Comparison of ENCODE assay signal across 12 cellular contexts in genomic region chr2:85216051-85216431, GRCh38.
DNase-seq lines count a peak whose midpoint lies in the region; ATAC-seq and TF ChIP-seq lines count a peak whose summit lies in the region.
"Had no signal": no experiment of that assay in that cellular context is flagged by ENCODE, and none has a peak within 500 bp of the region (broad histone marks: within the 10 kb centered on the region; RNA-seq: fewer than 3 reads in every experiment).

No MANE protein-coding gene starts in this region.

- H3K36me3 Mint-ChIP-seq in WTC11 = peaks cover 3% of the 10 kb centered on the region; the same call in 1 of the 2 replicates
- no peaks in the 10 kb centered on the region for H3K36me3 Mint-ChIP-seq in progenitor cell of endocrine pancreas (ENCODE audit: insufficient read depth)
- no peaks in the 10 kb centered on the region for H3K36me3 Mint-ChIP-seq in activated naive CD4-positive, alpha-beta T cell treated with anti-CD3 and anti-CD28 coated beads for 36 hours (ENCODE audit: low read depth)
- no peaks in the 10 kb centered on the region for H3K36me3 Mint-ChIP-seq in natural killer cell treated with Interleukin-12 subunit alpha and Interleukin-12 subunit beta and Interleukin-15 and Interleukin-18, amount 100 ng/mL, for 72 hours

- TF ChIP-seq CTCF in WTC11 (IDR thresholded peaks at IDR 0.05) (no peak), progenitor cell of endocrine pancreas (IDR thresholded peaks at IDR 0.05; ENCODE audit: unreplicated experiment) (no peak)

- peak overlapping the region; percentile 93 for H3K27ac Mint-ChIP-seq in WTC11
- H3K27ac Mint-ChIP-seq in progenitor cell of endocrine pancreas = peak overlapping the region; percentile 24
- no peak overlapping the region for H3K27ac Mint-ChIP-seq in activated naive CD4-positive, alpha-beta T cell treated with anti-CD3 and anti-CD28 coated beads for 36 hours
- H3K27ac Mint-ChIP-seq in natural killer cell treated with Interleukin-12 subunit alpha and Interleukin-12 subunit beta and Interleukin-15 and Interleukin-18, amount 100 ng/mL, for 72 hours = no peak overlapping the region

- H3K4me3 Mint-ChIP-seq in WTC11 = peak overlapping the region; percentile 48
- H3K4me3 Mint-ChIP-seq in progenitor cell of endocrine pancreas (ENCODE audit: low read depth) = no peak overlapping the region
- H3K4me3 Mint-ChIP-seq in activated naive CD4-positive, alpha-beta T cell treated with anti-CD3 and anti-CD28 coated beads for 36 hours = no peak overlapping the region
- H3K4me3 Mint-ChIP-seq in natural killer cell treated with Interleukin-12 subunit alpha and Interleukin-12 subunit beta and Interleukin-15 and Interleukin-18, amount 100 ng/mL, for 72 hours = no peak overlapping the region

- H3K27me3 Mint-ChIP-seq in WTC11 (ENCODE audit: low read depth) (no peaks in the 10 kb centered on the region), progenitor cell of endocrine pancreas (no peaks in the 10 kb centered on the region)
- peaks cover 16% of the 10 kb centered on the region for H3K27me3 Mint-ChIP-seq in activated naive CD4-positive, alpha-beta T cell treated with anti-CD3 and anti-CD28 coated beads for 36 hours (ENCODE audit: low read depth)
- peaks cover 13 to 43% of the 10 kb centered on the region in 2 donors for H3K27me3 Mint-ChIP-seq in natural killer cell treated with Interleukin-12 subunit alpha and Interleukin-12 subunit beta and Interleukin-15 and Interleukin-18, amount 100 ng/mL, for 72 hours

- ATAC-seq in WTC11 = peak; percentile 21
- ATAC-seq in GM18909 (IDR thresholded peaks at IDR 0.05; ENCODE audit: poor library complexity, unreplicated experiment) = no peak
- ATAC-seq in left colon = no peak
- no peak for ATAC-seq in natural killer cell treated with Interleukin-12 subunit alpha and Interleukin-12 subunit beta and Interleukin-15 and Interleukin-18, amount 100 ng/mL, for 72 hours

- CTCF ChIA-PET in WTC11 (lab: Charles Lee) = interaction anchor here (0.8 to 3.1 kb wide), 13 partner anchors 15 to 190 kb away, joined by 3 to 24 read pairs (median 5); partner anchors contain the start of gene TCF7L1
- CTCF ChIA-PET in activated naive CD4-positive, alpha-beta T cell treated with anti-CD3 and anti-CD28 coated beads for 36 hours (lab: Charles Lee) = no interaction called here

- POLR2A ChIA-PET in WTC11 (lab: Charles Lee) = interaction anchor here (0.6 to 1.1 kb wide), 3 partner anchors 24 to 82 kb away, joined by 3 to 7 read pairs (median 3); no protein-coding TSS in a partner anchor

- DNase-seq in DMS 273 treated with DMSO at 0.1 percent for 48 hours (lab: John Stamatoyannopoulos, UW) (peak; percentile 32), WTC11 (ENCODE audit: low spot score) (no peak), fibroblast of the conjunctiva (ENCODE audit: low read depth) (peak; percentile 8), progenitor cell of endocrine pancreas (ENCODE audit: low spot score, unreplicated experiment) (no peak), left colon (no peak)
- no peak for DNase-seq in activated naive CD4-positive, alpha-beta T cell treated with anti-CD3 and anti-CD28 coated beads for 36 hours
- no peak for DNase-seq in natural killer cell treated with Interleukin-12 subunit alpha and Interleukin-12 subunit beta and Interleukin-15 and Interleukin-18, amount 100 ng/mL, for 72 hours (ENCODE audit: low spot score)
- DNase-seq: activated CD4-positive, alpha-beta T cell treated with anti-CD3 and anti-CD28 coated beads for 4 hours; activated naive CD4-positive, alpha-beta T cell treated with Interleukin-2 at 50 U/mL for 16 hours; mucosa of descending colon; SHP77 had no signal

- peaks cover 75% of the 10 kb centered on the region for H3K4me1 Mint-ChIP-seq in WTC11
- H3K4me1 Mint-ChIP-seq in progenitor cell of endocrine pancreas (ENCODE audit: low read depth) = peaks cover 16% of the 10 kb centered on the region
- no peaks in the 10 kb centered on the region for H3K4me1 Mint-ChIP-seq in activated naive CD4-positive, alpha-beta T cell treated with anti-CD3 and anti-CD28 coated beads for 36 hours (ENCODE audit: low read depth)
- H3K4me1 Mint-ChIP-seq in natural killer cell treated with Interleukin-12 subunit alpha and Interleukin-12 subunit beta and Interleukin-15 and Interleukin-18, amount 100 ng/mL, for 72 hours (ENCODE audit: low read depth in 2 of 2) = peaks cover 6 to 7% of the 10 kb centered on the region in 2 donors

- H3K9me3 Mint-ChIP-seq in WTC11 = no peaks in the 10 kb centered on the region
- no peaks in the 10 kb centered on the region for H3K9me3 Mint-ChIP-seq in progenitor cell of endocrine pancreas (ENCODE audit: low read depth)
- H3K9me3 Mint-ChIP-seq in activated naive CD4-positive, alpha-beta T cell treated with anti-CD3 and anti-CD28 coated beads for 36 hours = no peaks in the 10 kb centered on the region
- no peaks in the 10 kb centered on the region for H3K9me3 Mint-ChIP-seq in natural killer cell treated with Interleukin-12 subunit alpha and Interleukin-12 subunit beta and Interleukin-15 and Interleukin-18, amount 100 ng/mL, for 72 hours

- intact Hi-C loops in activated naive CD4-positive, alpha-beta T cell treated with anti-CD3 and anti-CD28 coated beads for 36 hours (cut with micrococcal nuclease) = no loop called here
- intact Hi-C loops in left colon (cut with DNase I, micrococcal nuclease) = no loop called here

TF ChIP-seq in WTC11, 78 proteins besides CTCF, POLR2A, EP300 and RAD21:
- TF ChIP-seq ZNF512 (CRISPR knock-in tag; IDR thresholded peaks at IDR 0.05; ENCODE audit: borderline replicate concordance) (no peak), ZNF281 (CRISPR knock-in tag; IDR thresholded peaks at IDR 0.05) (peak; percentile 76)

Comparison
In these comparisons a context has a peak if more than half of its experiments do, and no peak if none do; other contexts are left out.
1. DNase-seq: peak in DMS 273 treated with DMSO at 0.1 percent for 48 hours (single experiment) and fibroblast of the conjunctiva (single experiment); none in WTC11 (single experiment), progenitor cell of endocrine pancreas (single experiment), activated naive CD4-positive, alpha-beta T cell treated with anti-CD3 and anti-CD28 coated beads for 36 hours (single experiment), left colon (0 of 2) and natural killer cell treated with Interleukin-12 subunit alpha and Interleukin-12 subunit beta and Interleukin-15 and Interleukin-18, amount 100 ng/mL, for 72 hours (single experiment).
2. H3K27ac Mint-ChIP-seq: peak in WTC11 (single experiment) and progenitor cell of endocrine pancreas (single experiment); none in activated naive CD4-positive, alpha-beta T cell treated with anti-CD3 and anti-CD28 coated beads for 36 hours (single experiment) and natural killer cell treated with Interleukin-12 subunit alpha and Interleukin-12 subunit beta and Interleukin-15 and Interleukin-18, amount 100 ng/mL, for 72 hours (0 of 2).